Comparison of ENCODE assay signal across 18 cellular contexts in the genomic region with DNA sequence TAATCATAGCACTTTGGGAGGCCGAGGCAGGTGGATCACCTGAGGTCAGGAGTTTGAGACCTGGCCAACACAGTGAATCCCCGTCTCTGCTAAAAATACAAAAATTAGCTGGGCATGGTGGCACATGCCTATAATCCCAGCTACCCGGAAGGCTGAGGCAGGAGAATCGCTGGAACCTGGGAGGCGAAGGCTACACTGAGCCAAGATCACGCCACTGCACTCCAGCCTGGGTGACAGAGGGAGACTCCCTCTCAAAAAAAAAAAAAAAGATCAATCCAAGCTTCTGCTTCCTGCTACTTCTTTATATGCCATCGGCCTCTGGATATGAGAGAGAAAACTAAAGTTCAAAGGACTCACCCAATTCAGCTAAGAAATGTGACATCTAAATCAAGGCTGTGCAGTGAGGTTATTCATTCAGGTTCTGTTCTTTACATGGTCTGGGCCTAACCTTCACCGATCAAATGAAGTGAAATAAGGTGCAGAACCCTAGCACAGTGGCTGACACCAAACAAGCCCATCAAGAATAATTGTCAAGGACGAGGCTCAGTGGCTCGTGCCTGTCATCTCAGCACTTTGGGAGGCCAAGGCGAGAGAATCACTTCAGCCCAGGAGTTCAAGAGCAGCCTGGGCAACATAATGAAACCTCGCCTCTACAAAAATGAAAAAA. TPM values are rescaled to one million over a fixed set of nuclear protein-coding genes. Genes with fewer than 3 reads are reported as not detected.
DNase-seq lines count a peak whose midpoint lies in the region; ATAC-seq and TF ChIP-seq lines count a peak whose summit lies in the region.
"Had no signal": no experiment of that assay in that cellular context is flagged by ENCODE, and none has a peak within 500 bp of the region (broad histone marks: within the 10 kb centered on the region; RNA-seq: fewer than 3 reads in every experiment).

No MANE protein-coding gene starts in this region.

- H3K4me2 ChIP-seq in PC-9, result no peak overlapping the region
- H3K4me2 ChIP-seq: GM23338 had no signal

- no peak overlapping the region for H3K4me3 ChIP-seq in CD4-positive, CD25-positive, alpha-beta regulatory T cell (ENCODE audit: low read depth, low read length)
- H3K4me3 ChIP-seq in MG63 (no peak overlapping the region), PC-9 (no peak overlapping the region)
- H3K4me3 ChIP-seq: GM23338 had no signal

- peaks cover 14% of the 10 kb centered on the region for H3K36me3 ChIP-seq in CD4-positive, CD25-positive, alpha-beta regulatory T cell (ENCODE audit: control insufficient read depth, insufficient read depth, low read length)
- H3K36me3 ChIP-seq in MG63, result peaks cover 18% of the 10 kb centered on the region
- 0 out of 2 replicates have a peak, but pooled peaks cover 10% of the 10 kb centered on the region for H3K36me3 ChIP-seq in PC-9 (ENCODE audit: low read depth)
- H3K36me3 ChIP-seq: BE2C had no signal

- no TSS peak for BruUV-seq in PC-9 (replicated peaks; lab: Mats Ljungman, UMichigan)

- no peaks in the 10 kb centered on the region for H3K9me3 ChIP-seq in CD4-positive, CD25-positive, alpha-beta regulatory T cell (ENCODE audit: control insufficient read depth in 2 of 2, low read length in 2 of 2)
- peaks cover 5% of the 10 kb centered on the region for H3K9me3 ChIP-seq in MG63
- H3K9me3 ChIP-seq in PC-9 (ENCODE audit: insufficient read depth, low read depth), result no peaks in the 10 kb centered on the region
- H3K9me3 ChIP-seq: BE2C had no signal

- intact Hi-C loops in left colon (cut with DNase I, micrococcal nuclease), result loop anchor here (10.0 kb wide), 2 partner anchors 89 to 109 kb away; partner anchors contain the start of gene CRYM (in 1 of the 2)
- intact Hi-C loops in PC-9 (cut with micrococcal nuclease; ENCODE audit: unreplicated experiment), result loop anchor here (10.0 kb wide), 2 partner anchors 379 to 1009 kb away; no protein-coding TSS in a partner anchor

- H3K9me2 ChIP-seq in PC-9 (ENCODE audit: insufficient read depth), result no peaks in the 10 kb centered on the region

- H3K36me3 Mint-ChIP-seq in CD4-positive, CD25-positive, alpha-beta regulatory T cell, result peaks cover 29% of the 10 kb centered on the region
- H3K36me3 Mint-ChIP-seq in activated T-helper 17 cell treated with anti-CD3 and anti-CD28 coated beads, Interleukin-2, amount 50 U/mL, for 72 hours (ENCODE audit: low read depth), result peaks cover 13% of the 10 kb centered on the region
- peaks cover 27% of the 10 kb centered on the region for H3K36me3 Mint-ChIP-seq in neural crest cell (ENCODE audit: low read depth)

- H3K27me3 Mint-ChIP-seq in CD4-positive, CD25-positive, alpha-beta regulatory T cell, result peaks cover 5% of the 10 kb centered on the region
- no peaks in the 10 kb centered on the region for H3K27me3 Mint-ChIP-seq in activated T-helper 17 cell treated with anti-CD3 and anti-CD28 coated beads, Interleukin-2, amount 50 U/mL, for 72 hours
- peaks cover 16% of the 10 kb centered on the region for H3K27me3 Mint-ChIP-seq in neural crest cell (ENCODE audit: low read depth)

- H3K79me2 ChIP-seq in PC-9 (ENCODE audit: low read depth), result no peaks in the 10 kb centered on the region

- peaks cover 4% of the 10 kb centered on the region; the same call in 1 of the 2 replicates for H3F3A ChIP-seq in PC-9 (ENCODE audit: insufficient read depth, low read depth)

- no peak overlapping the region for H3K4me3 Mint-ChIP-seq in CD4-positive, CD25-positive, alpha-beta regulatory T cell
- peak overlapping the region; percentile 29 for H3K4me3 Mint-ChIP-seq in activated T-helper 17 cell treated with anti-CD3 and anti-CD28 coated beads, Interleukin-2, amount 50 U/mL, for 72 hours
- no peak overlapping the region for H3K4me3 Mint-ChIP-seq in neural crest cell
- H3K4me3 Mint-ChIP-seq: CD4-positive, alpha-beta memory T cell; GM23338; HFFc6; IgD-negative memory B cell had no signal

- H3K4me1 ChIP-seq in CD4-positive, CD25-positive, alpha-beta regulatory T cell (ENCODE audit: control insufficient read depth, insufficient read depth, low read length, poor library complexity, severe bottlenecking), result peaks cover 6% of the 10 kb centered on the region
- H3K4me1 ChIP-seq in PC-9 (replicated peaks; ENCODE audit: insufficient read depth), result peaks cover 11% of the 10 kb centered on the region; the same call in 1 of the 2 replicates
- H3K4me1 ChIP-seq: BE2C had no signal

- H3K27ac ChIP-seq in CD4-positive, CD25-positive, alpha-beta regulatory T cell (ENCODE audit: insufficient read depth, low read length, poor library complexity, severe bottlenecking), result no peak overlapping the region
- H3K27ac ChIP-seq in PC-9, result no peak overlapping the region
- H3K27ac ChIP-seq: C4-2B had no signal

- no peak overlapping the region for H2AFZ ChIP-seq in PC-9
- H2AFZ ChIP-seq: GM23338 had no signal

- CTCF ChIA-PET in PC-9 (lab: Charles Lee), result interaction anchor here (0.7 kb wide), 1 partner anchor 116 kb away, joined by 4 read pairs; no protein-coding TSS in a partner anchor

- H3K9me3 Mint-ChIP-seq in CD4-positive, CD25-positive, alpha-beta regulatory T cell, result peaks cover 0 to 3% (median 0%) of the 10 kb centered on the region in 7 donors
- peaks cover 4% of the 10 kb centered on the region for H3K9me3 Mint-ChIP-seq in activated T-helper 17 cell treated with anti-CD3 and anti-CD28 coated beads, Interleukin-2, amount 50 U/mL, for 72 hours
- H3K9me3 Mint-ChIP-seq in neural crest cell, result peaks cover 12% of the 10 kb centered on the region
- H3K9me3 Mint-ChIP-seq: HFFc6 had no signal

- no peak for ATAC-seq in CD4-positive, CD25-positive, alpha-beta regulatory T cell (ENCODE audit: low read depth in 2 of 2)
- no peak for ATAC-seq in activated T-helper 17 cell treated with anti-CD3 and anti-CD28 coated beads, Interleukin-2, amount 50 U/mL, for 72 hours (replicated peaks)
- peak; percentile 65 for ATAC-seq in left colon
- ATAC-seq: GM23338, HCT116 had no signal

- no peaks in the 10 kb centered on the region for H3K27me3 ChIP-seq in CD4-positive, CD25-positive, alpha-beta regulatory T cell (ENCODE audit: control insufficient read depth, insufficient read depth, low read length)
- H3K27me3 ChIP-seq in MG63 (no peaks in the 10 kb centered on the region), PC-9 (ENCODE audit: insufficient read depth, low read depth) (no peaks in the 10 kb centered on the region)
- H3K27me3 ChIP-seq: BE2C had no signal

- no peak for TF ChIP-seq CTCF in neural crest cell (conservative IDR thresholded peaks at IDR 0.05)
- no peak for TF ChIP-seq CTCF in PC-9 (conservative IDR thresholded peaks at IDR 0.05)

- peaks cover 0 to 6% (median 2%) of the 10 kb centered on the region in 4 donors for H3K4me1 Mint-ChIP-seq in CD4-positive, CD25-positive, alpha-beta regulatory T cell
- H3K4me1 Mint-ChIP-seq in activated T-helper 17 cell treated with anti-CD3 and anti-CD28 coated beads, Interleukin-2, amount 50 U/mL, for 72 hours, result peaks cover 9% of the 10 kb centered on the region
- H3K4me1 Mint-ChIP-seq in neural crest cell, result peaks cover 15% of the 10 kb centered on the region
- H3K4me1 Mint-ChIP-seq: GM23338 had no signal

- POLR2A ChIA-PET in PC-9 (lab: Charles Lee; ENCODE audit: unreplicated experiment), result interaction anchor here (0.8 kb wide), 1 partner anchor 17 kb away, joined by 11 read pairs; no protein-coding TSS in a partner anchor

- no peaks in the 10 kb centered on the region for H4K20me1 ChIP-seq in PC-9 (ENCODE audit: insufficient read depth)

- DNase-seq in CD4-positive, CD25-positive, alpha-beta regulatory T cell, result no peak
- peak in 1 of 2 donors; percentile 32 for DNase-seq in left colon
- DNase-seq in neural crest cell (ENCODE audit: low read depth, low spot score), result no peak
- DNase-seq in stimulated activated CD4-positive, alpha-beta T cell treated with anti-CD3 and anti-CD28 coated beads, Interleukin-12 subunit alpha, Interleukin-12 subunit beta, amount 100 ng/mL, for 4 hours, result no peak
- DNase-seq in MG63, result no peak
- no peak for DNase-seq in PC-9
- DNase-seq: ACHN; BE2C; Calu3; CD4-positive, alpha-beta memory T cell; DMS79 treated with DMSO at 0.1 percent for 48 hours; GF-D8; HFFc6 had no signal

- peak overlapping the region in 2 of 3 donors; percentile 23 to 40 for H3K27ac Mint-ChIP-seq in CD4-positive, CD25-positive, alpha-beta regulatory T cell
- H3K27ac Mint-ChIP-seq in activated T-helper 17 cell treated with anti-CD3 and anti-CD28 coated beads, Interleukin-2, amount 50 U/mL, for 72 hours, result peak overlapping the region; percentile 48
- H3K27ac Mint-ChIP-seq in neural crest cell (ENCODE audit: unreplicated experiment), result peak overlapping the region; percentile 62
- H3K27ac Mint-ChIP-seq: GM23338 had no signal

RNA-seq across cellular contexts. Expression of gene ZP2, which starts 25.6 kb away (rescaled TPM):
- not detected for total RNA-seq in CD4-positive, CD25-positive, alpha-beta regulatory T cell
- polyA plus RNA-seq in CD4-positive, CD25-positive, alpha-beta regulatory T cell, result not detected
- total RNA-seq in activated T-helper 17 cell treated with anti-CD3 and anti-CD28 coated beads, Interleukin-2, amount 50 U/mL, for 72 hours, result not detected
- under 1 TPM in 1 of 2 donors, not detected in 1; 0.18 TPM for total RNA-seq in left colon
- total RNA-seq in neural crest cell, result not detected in 2 replicates
- not detected in 2 replicates for total RNA-seq in MG63 (2014; rRNA removed; shearing (Covaris generic); ENCODE audit: low replicate concordance)
- total RNA-seq in PC-9 (2021), result not detected in 2 replicates
- total RNA-seq: Calu3; CD4-positive, alpha-beta memory T cell; GM23338; HFFc6 had no signal
- polyA plus RNA-seq: CD4-positive, alpha-beta memory T cell; GM23338; IgD-negative memory B cell had no signal

RNA-seq across cellular contexts. Expression of gene LDAF1, which starts 27.3 kb away (rescaled TPM):
- 15.9 TPM for total RNA-seq in CD4-positive, CD25-positive, alpha-beta regulatory T cell
- polyA plus RNA-seq in CD4-positive, CD25-positive, alpha-beta regulatory T cell, result 10 to 100 TPM; 24.5 to 30.5 (median 29.4) TPM
- 10 to 100 TPM; 13.3 to 15.8 TPM for total RNA-seq in activated T-helper 17 cell treated with anti-CD3 and anti-CD28 coated beads, Interleukin-2, amount 50 U/mL, for 72 hours
- total RNA-seq in left colon, result 10 to 100 TPM; 35.1 to 58.9 TPM
- 25.4 and 26.9 TPM in 2 replicates for total RNA-seq in neural crest cell
- total RNA-seq in MG63 (2014; rRNA removed; shearing (Covaris generic); ENCODE audit: low replicate concordance), result 24.3 and 40.6 TPM in 2 replicates
- total RNA-seq in PC-9 (2021), result 47.6 and 69.9 TPM in 2 replicates

RNA-seq across cellular contexts. Expression of gene DNAH3, which starts 35.1 kb away (rescaled TPM):
- not detected for total RNA-seq in CD4-positive, CD25-positive, alpha-beta regulatory T cell
- under 1 TPM in 1 of 4 donors, not detected in 3; 0.05 TPM for polyA plus RNA-seq in CD4-positive, CD25-positive, alpha-beta regulatory T cell
- under 1 TPM; 0.11 TPM for total RNA-seq in activated T-helper 17 cell treated with anti-CD3 and anti-CD28 coated beads, Interleukin-2, amount 50 U/mL, for 72 hours
- total RNA-seq in left colon (1 to 10 TPM; 4.8 to 4.9 TPM), neural crest cell (0.07 and 0.41 TPM in 2 replicates), PC-9 (2021) (0.33 and 0.70 TPM in 2 replicates)
- not detected in 2 replicates for total RNA-seq in MG63 (2014; rRNA removed; shearing (Covaris generic); ENCODE audit: low replicate concordance)
- total RNA-seq: CD4-positive, alpha-beta memory T cell; HFFc6 had no signal
- polyA plus RNA-seq: CD4-positive, alpha-beta memory T cell; IgD-negative memory B cell had no signal

RNA-seq across cellular contexts. Expression of gene ANKS4B, which starts 47.7 kb away (rescaled TPM):
- not detected for total RNA-seq in CD4-positive, CD25-positive, alpha-beta regulatory T cell
- polyA plus RNA-seq in CD4-positive, CD25-positive, alpha-beta regulatory T cell, result not detected
- total RNA-seq in activated T-helper 17 cell treated with anti-CD3 and anti-CD28 coated beads, Interleukin-2, amount 50 U/mL, for 72 hours, result not detected
- total RNA-seq in left colon (10 to 100 TPM; 47.2 to 56.1 TPM), neural crest cell (not detected in 2 replicates), PC-9 (2021) (not detected in 2 replicates)
- not detected in 2 replicates for total RNA-seq in MG63 (2014; rRNA removed; shearing (Covaris generic); ENCODE audit: low replicate concordance)
- total RNA-seq: CD4-positive, alpha-beta memory T cell; HFFc6 had no signal
- polyA plus RNA-seq: CD4-positive, alpha-beta memory T cell; GM23338; IgD-negative memory B cell had no signal
